8 cellular contexts compared by ENCODE assay signal in the genomic region with DNA sequence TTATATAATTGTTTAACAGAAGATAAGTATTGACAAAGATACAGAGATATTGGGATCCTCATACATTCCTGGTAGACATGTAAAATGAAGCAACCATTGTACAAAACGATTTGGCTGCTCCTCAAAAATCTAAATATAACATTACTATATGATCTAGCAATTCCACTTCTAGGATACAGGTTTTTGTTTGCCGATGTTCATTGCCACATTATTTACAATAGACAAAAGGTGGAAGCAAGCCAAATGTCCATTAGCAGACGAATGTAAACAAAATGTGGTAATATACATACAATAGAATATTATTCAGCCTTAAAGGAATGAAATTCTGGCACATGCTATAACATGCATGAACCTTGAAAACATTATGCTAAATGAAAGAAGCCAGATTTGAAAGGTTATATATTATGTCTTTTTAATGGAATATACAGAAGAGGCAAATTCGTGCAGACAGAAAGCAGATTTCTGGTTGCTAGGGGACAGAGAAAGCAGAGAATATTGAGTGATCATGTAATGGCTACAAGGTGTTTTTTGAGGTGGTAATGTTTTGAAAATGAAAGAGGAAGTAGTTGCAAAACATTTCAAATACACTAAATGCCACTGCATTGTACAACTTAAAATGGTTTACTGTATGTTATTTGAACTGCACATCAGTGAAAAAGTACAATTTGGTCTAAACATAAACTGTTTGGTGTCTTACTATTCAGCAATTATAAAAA. TPM values are rescaled to one million over a fixed set of nuclear protein-coding genes. Genes with fewer than 3 reads are reported as not detected.
DNase-seq lines count a peak whose midpoint lies in the region; ATAC-seq and TF ChIP-seq lines count a peak whose summit lies in the region.

No MANE protein-coding gene starts in this region.

- H3K9me3 ChIP-seq in neural progenitor cell (ENCODE audit: low read depth) (no peaks in the 10 kb centered on the region), stomach (no peaks in the 10 kb centered on the region), neuronal stem cell (replicated peaks in 1 of 2; ENCODE audit: control insufficient read depth in 2 of 2, insufficient read depth in 1 of 2, low read depth in 1 of 2, low read length in 2 of 2) (no peaks in the 10 kb centered on the region)

- H2BK12ac ChIP-seq in neuronal stem cell (ENCODE audit: low read length) = no peak overlapping the region

- H3K27ac ChIP-seq in neural progenitor cell (no peak overlapping the region), stomach (no peak overlapping the region), neuronal stem cell (replicated peaks; ENCODE audit: low read length) (no peak overlapping the region)

- TF ChIP-seq CTCF in neural progenitor cell (IDR thresholded peaks at IDR 0.05) = no peak
- no peak for TF ChIP-seq CTCF in stomach (IDR thresholded peaks at IDR 0.05)

- H3K14ac ChIP-seq in neuronal stem cell (ENCODE audit: low read length) = no peak overlapping the region

- H3K4me1 ChIP-seq in neural progenitor cell (no peaks in the 10 kb centered on the region), stomach (peaks cover 0 to 19% (median 6%) of the 10 kb centered on the region in 4 donors), neuronal stem cell (ENCODE audit: control insufficient read depth in 2 of 2, insufficient read depth in 1 of 2, low read depth in 1 of 2, low read length in 2 of 2) (no peaks in the 10 kb centered on the region)

- no peaks in the 10 kb centered on the region for H3K79me1 ChIP-seq in neuronal stem cell (ENCODE audit: low read depth, low read length)

- no peaks in the 10 kb centered on the region for H3K79me2 ChIP-seq in neural progenitor cell (ENCODE audit: low read depth)

- H4K20me1 ChIP-seq in neural progenitor cell (ENCODE audit: low read depth) = no peaks in the 10 kb centered on the region

- H3K9me3 Mint-ChIP-seq in T-helper 2 cell treated with Interferon-gamma antibody and Interleukin-4, amounts not matched to agents 5 μg/mL and 100 μg/mL, for 36 hours = no peaks in the 10 kb centered on the region
- H3K9me3 Mint-ChIP-seq in neural progenitor cell = no peaks in the 10 kb centered on the region

- no peak overlapping the region for H3K27ac Mint-ChIP-seq in T-helper 2 cell treated with Interferon-gamma antibody and Interleukin-4, amounts not matched to agents 5 μg/mL and 100 μg/mL, for 36 hours
- no peak overlapping the region for H3K27ac Mint-ChIP-seq in neural progenitor cell

- intact Hi-C loops in stomach (cut with DNase I; ENCODE audit: low total_unique reads) = no loop called here

- H3K4me2 ChIP-seq in neural progenitor cell (no peak overlapping the region), neuronal stem cell (ENCODE audit: insufficient read depth, low read length, poor library complexity, severe bottlenecking) (no peak overlapping the region)

- WGBS in stomach, 5 donors = 11 to 18% (median 14%) methylated on average over 4 of the region's 4 CpGs
- no CpG with 5 or more reads among the region's 4 CpGs for WGBS in neuronal stem cell (ENCODE audit: extremely low coverage in 2 of 2, insufficient read length in 2 of 2, insufficient replicate concordance in 1 of 2), 2 donors

- peaks cover 31% of the 10 kb centered on the region for H3K27me3 Mint-ChIP-seq in T-helper 2 cell treated with Interferon-gamma antibody and Interleukin-4, amounts not matched to agents 5 μg/mL and 100 μg/mL, for 36 hours (ENCODE audit: low read depth)
- no peaks in the 10 kb centered on the region for H3K27me3 Mint-ChIP-seq in neural progenitor cell (ENCODE audit: insufficient read depth, low read depth)

- no peaks in the 10 kb centered on the region for H3F3A ChIP-seq in neural progenitor cell (ENCODE audit: low read depth)

- H3K4me3 Mint-ChIP-seq in T-helper 2 cell treated with Interferon-gamma antibody and Interleukin-4, amounts not matched to agents 5 μg/mL and 100 μg/mL, for 36 hours = peak overlapping the region; percentile 39
- H3K4me3 Mint-ChIP-seq in neural progenitor cell = no peak overlapping the region

- H4K91ac ChIP-seq in neuronal stem cell (ENCODE audit: low read depth, low read length, poor library complexity) = no peak overlapping the region

- ATAC-seq in GM18505 (IDR thresholded peaks at IDR 0.05; ENCODE audit: unreplicated experiment) (peak; percentile 97), GM21529 (IDR thresholded peaks at IDR 0.05; ENCODE audit: unreplicated experiment) (peak; percentile 96), HG03558 (IDR thresholded peaks at IDR 0.05; ENCODE audit: extremely low read depth, unreplicated experiment) (peak; percentile 88)

- H4K8ac ChIP-seq in neuronal stem cell (ENCODE audit: low read depth, low read length) = no peak overlapping the region

- TF ChIP-seq EP300 in stomach (IDR thresholded peaks at IDR 0.05) = no peak

- no peak for DNase-seq in T-helper 2 cell treated with Interferon-gamma antibody and Interleukin-4, amounts not matched to agents 5 μg/mL and 100 μg/mL, for 36 hours (ENCODE audit: low spot score)
- no peak for DNase-seq in amygdala (lab: John Stamatoyannopoulos, UW)
- DNase-seq in neural progenitor cell (ENCODE audit: low spot score) = no peak
- no peak for DNase-seq in stomach
- DNase-seq in neuronal stem cell (ENCODE audit: low spot score) = no peak

- H2BK120ac ChIP-seq in neuronal stem cell (ENCODE audit: low read depth, low read length) = no peak overlapping the region

- no peak overlapping the region for H2AFZ ChIP-seq in neural progenitor cell (replicated peaks)
- no peak overlapping the region for H2AFZ ChIP-seq in neuronal stem cell (ENCODE audit: low read length)

- H3K9ac ChIP-seq in neural progenitor cell (no peak overlapping the region), neuronal stem cell (ENCODE audit: low read depth, low read length, poor library complexity) (no peak overlapping the region)

- H3K4me1 Mint-ChIP-seq in T-helper 2 cell treated with Interferon-gamma antibody and Interleukin-4, amounts not matched to agents 5 μg/mL and 100 μg/mL, for 36 hours (ENCODE audit: low read depth) = peaks cover 14% of the 10 kb centered on the region
- no peaks in the 10 kb centered on the region for H3K4me1 Mint-ChIP-seq in neural progenitor cell

- no peak overlapping the region for H3K18ac ChIP-seq in neuronal stem cell (ENCODE audit: low read length)

- H3K23ac ChIP-seq in neuronal stem cell (ENCODE audit: low read depth, low read length, poor library complexity) = no peak overlapping the region

- H2BK15ac ChIP-seq in neuronal stem cell (ENCODE audit: low read length) = no peak overlapping the region

- H3K4me3 ChIP-seq in neural progenitor cell (no peak overlapping the region), stomach (no peak overlapping the region), neuronal stem cell (ENCODE audit: low read length in 2 of 2) (no peak overlapping the region)

- no peaks in the 10 kb centered on the region for H3K36me3 ChIP-seq in neural progenitor cell
- no peaks in the 10 kb centered on the region for H3K36me3 ChIP-seq in stomach
- H3K36me3 ChIP-seq in neuronal stem cell (replicated peaks in 1 of 2; ENCODE audit: control insufficient read depth in 2 of 2, insufficient read depth in 2 of 2, low read length in 2 of 2) = no peaks in the 10 kb centered on the region

- H3K4ac ChIP-seq in neuronal stem cell (ENCODE audit: low read length) = no peak overlapping the region

- no peaks in the 10 kb centered on the region for H3K36me3 Mint-ChIP-seq in T-helper 2 cell treated with Interferon-gamma antibody and Interleukin-4, amounts not matched to agents 5 μg/mL and 100 μg/mL, for 36 hours (ENCODE audit: low read depth)
- H3K36me3 Mint-ChIP-seq in neural progenitor cell = no peaks in the 10 kb centered on the region

- no peak overlapping the region for H2BK5ac ChIP-seq in neuronal stem cell (ENCODE audit: low read length)

- TF ChIP-seq POLR2A in GM18505 (IDR thresholded peaks at IDR 0.05; ENCODE audit: borderline replicate concordance, extremely low read depth, insufficient read depth, insufficient read length) (no peak), stomach (IDR thresholded peaks at IDR 0.05) (no peak)

- H3K27me3 ChIP-seq in neural progenitor cell = peaks cover 15% of the 10 kb centered on the region
- H3K27me3 ChIP-seq in stomach = no peaks in the 10 kb centered on the region
- H3K27me3 ChIP-seq in neuronal stem cell (ENCODE audit: control insufficient read depth in 3 of 3, insufficient read depth in 3 of 3, low read depth in 1 of 3, low read length in 3 of 3) = peaks cover 0 to 3% (median 0%) of the 10 kb centered on the region in 3 experiments

- no peak overlapping the region for H2AK5ac ChIP-seq in neuronal stem cell (ENCODE audit: low read depth, low read length)

RNA-seq across cellular contexts. Expression of gene POLR1F, which starts 44.9 kb away (rescaled TPM):
- total RNA-seq in neural progenitor cell (ENCODE audit: low replicate concordance) (15.5 and 29.7 TPM in 2 replicates), stomach (10 to 100 TPM in 2 of 5 donors, 1 to 10 TPM in 3; 3.8 to 17.3 (median 5.8) TPM)
- polyA plus RNA-seq in stomach = 1 to 10 TPM; 5.2 to 9.3 (median 6.2) TPM
- polyA plus RNA-seq in neuronal stem cell (2013, experiment 1 of 2) = 17.1 TPM
- polyA plus RNA-seq in neuronal stem cell (2013, experiment 2 of 2) = 19.7 TPM
